Comparison of ENCODE assay signal across 11 cellular contexts in genomic region chr11:121450424-121450823, GRCh38. TPM values are rescaled to one million over a fixed set of nuclear protein-coding genes. Genes with fewer than 3 reads are reported as not detected.
DNase-seq lines count a peak whose midpoint lies in the region; ATAC-seq, FAIRE-seq and TF ChIP-seq lines count a peak whose summit lies in the region.
"Had no signal": no experiment of that assay in that cellular context is flagged by ENCODE, and none has a peak within 500 bp of the region (broad histone marks: within the 10 kb centered on the region; RNA-seq: fewer than 3 reads in every experiment).

No MANE protein-coding gene starts in this region.

- H3K27ac ChIP-seq in CD8-positive, alpha-beta T cell (ENCODE audit: low read depth, low read length): peak overlapping the region; percentile 86
- H3K27ac ChIP-seq in GM12878 (ENCODE audit: control insufficient read depth, insufficient read depth): peak overlapping the region; percentile 76
- H3K27ac ChIP-seq: cardiac muscle cell had no signal

- no peak overlapping the region for H2AFZ ChIP-seq in GM12878 (ENCODE audit: control insufficient read depth, low read depth, low read length)

- POLR2A ChIA-PET in CD8-positive, alpha-beta T cell (lab: Charles Lee): interaction anchor here (0.7 to 7.2 kb wide), 21 partner anchors 9 to 158 kb away, joined by 3 to 178 read pairs (median 8); partner anchors contain the start of gene SC5D
- POLR2A ChIA-PET in GM12878 (lab: Charles Lee): interaction anchor here (0.7 to 4.9 kb wide), 9 partner anchors 9 to 141 kb away, joined by 3 to 86 read pairs (median 8); no protein-coding TSS in a partner anchor

- peak overlapping the region; percentile 94 for H3K4me2 ChIP-seq in GM12878 (ENCODE audit: control insufficient read depth, insufficient read depth)

- peaks cover 88% of the 10 kb centered on the region for H3K4me1 Mint-ChIP-seq in CD8-positive, alpha-beta T cell (ENCODE audit: low read depth)
- peaks cover 68 to 70% of the 10 kb centered on the region in 2 donors for H3K4me1 Mint-ChIP-seq in natural killer cell treated with Interleukin-12 subunit alpha and Interleukin-12 subunit beta and Interleukin-15 and Interleukin-18, amount 100 ng/mL, for 72 hours (ENCODE audit: low read depth in 2 of 2)

- peaks cover 9% of the 10 kb centered on the region for H3K9me3 Mint-ChIP-seq in CD8-positive, alpha-beta T cell
- H3K9me3 Mint-ChIP-seq in natural killer cell treated with Interleukin-12 subunit alpha and Interleukin-12 subunit beta and Interleukin-15 and Interleukin-18, amount 100 ng/mL, for 72 hours: no peaks in the 10 kb centered on the region

- no peaks in the 10 kb centered on the region for H3K27me3 Mint-ChIP-seq in CD8-positive, alpha-beta T cell (ENCODE audit: low read depth)
- H3K27me3 Mint-ChIP-seq in natural killer cell treated with Interleukin-12 subunit alpha and Interleukin-12 subunit beta and Interleukin-15 and Interleukin-18, amount 100 ng/mL, for 72 hours: no peaks in the 10 kb centered on the region

- TF ChIP-seq RAD21 in GM12878 (IDR thresholded peaks at IDR 0.05; ENCODE audit: insufficient read depth, low read depth, low read length): no peak

- H3K9ac ChIP-seq in GM12878 (ENCODE audit: control insufficient read depth, insufficient read depth, low read length): peak overlapping the region; percentile 81

- BruUV-seq in GM12878 (replicated peaks; lab: Mats Ljungman, UMichigan): no TSS peak

- H3K27me3 ChIP-seq in CD8-positive, alpha-beta T cell (ENCODE audit: insufficient read depth, low read length): no peaks in the 10 kb centered on the region
- H3K27me3 ChIP-seq in GM12878 (replicated peaks in 1 of 2; ENCODE audit: control insufficient read depth in 2 of 2, insufficient read depth in 2 of 2, low read length in 1 of 2): no peaks in the 10 kb centered on the region
- H3K27me3 ChIP-seq: cardiac muscle cell, thyroid gland had no signal

- no peak for TF ChIP-seq CTCF in CD8-positive, alpha-beta T cell (IDR thresholded peaks at IDR 0.05)
- no peak for TF ChIP-seq CTCF in GM12878 (IDR thresholded peaks at IDR 0.05 in 2 of 3, conservative IDR thresholded peaks at IDR 0.05 in 1 of 3; ENCODE audit: control insufficient read depth in 2 of 3, extremely low read depth in 1 of 3, insufficient read depth in 1 of 3, low read depth in 3 of 3, low read length in 3 of 3)

- 46% methylated on average over 2 of the region's 2 CpGs for WGBS in GM12878 (ENCODE audit: insufficient coverage, insufficient replicate concordance, low lambda C conversion rate, missing lambda C conversion rate)

- SMC1A ChIA-PET in GM12878 (lab: Charles Lee; ENCODE audit: uncharacterized antibody, unreplicated experiment): interaction anchor here (0.6 to 14.0 kb wide), 22 partner anchors 9 to 158 kb away, joined by 3 to 266 read pairs (median 6); partner anchors contain the start of gene SC5D

- in situ Hi-C loops in GM12878 (cut with MboI): loop anchor here (25.0 kb wide), 1 partner anchor 1612 kb away; the partner anchor contains the start of gene HSPA8

- H3K4me1 ChIP-seq in CD8-positive, alpha-beta T cell (ENCODE audit: insufficient read depth, low read length): peaks cover 77% of the 10 kb centered on the region
- peaks cover 62% of the 10 kb centered on the region for H3K4me1 ChIP-seq in GM12878 (ENCODE audit: control insufficient read depth, insufficient read depth, low read length)

- intact Hi-C loops in CD8-positive, alpha-beta T cell (cut with DNase I, micrococcal nuclease): loop anchor here in 1 of 2 experiments (5.0 kb wide), 3 partner anchors 33 to 128 kb away; no protein-coding TSS in a partner anchor
- intact Hi-C loops in GM12878 (cut with micrococcal nuclease; ENCODE audit: unreplicated experiment): loop anchor here (5.0 kb wide), 2 partner anchors 33 to 113 kb away; no protein-coding TSS in a partner anchor
- intact Hi-C loops in sciatic nerve (cut with DNase I): no loop called here

- H3K4me3 ChIP-seq in CD8-positive, alpha-beta T cell (ENCODE audit: low read depth, low read length): peak overlapping the region; percentile 63
- H3K4me3 ChIP-seq in GM12878: peak overlapping the region; percentile 77
- H3K4me3 ChIP-seq: cardiac muscle cell, thyroid gland had no signal

- peak overlapping the region; percentile 94 for H3K4me3 Mint-ChIP-seq in CD8-positive, alpha-beta T cell
- peak overlapping the region; percentile 84 for H3K4me3 Mint-ChIP-seq in natural killer cell treated with Interleukin-12 subunit alpha and Interleukin-12 subunit beta and Interleukin-15 and Interleukin-18, amount 100 ng/mL, for 72 hours

- no peaks in the 10 kb centered on the region for H3K36me3 ChIP-seq in CD8-positive, alpha-beta T cell (ENCODE audit: insufficient read depth, low read length)
- no peaks in the 10 kb centered on the region for H3K36me3 ChIP-seq in GM12878 (ENCODE audit: control insufficient read depth in 2 of 2, insufficient read depth in 2 of 2, low read length in 1 of 2)
- H3K36me3 ChIP-seq: cardiac muscle cell, thyroid gland had no signal

- CTCF ChIA-PET in CD8-positive, alpha-beta T cell (lab: Charles Lee): interaction anchor here (0.8 to 3.3 kb wide), 11 partner anchors 10 to 141 kb away, joined by 3 to 15 read pairs (median 6); no protein-coding TSS in a partner anchor
- CTCF ChIA-PET in GM12878 (lab: Yijun Ruan, JAX): interaction anchor here (0.8 to 6.6 kb wide), 24 partner anchors 9 to 141 kb away, joined by 3 to 50 read pairs (median 6); no protein-coding TSS in a partner anchor

- H3K27ac Mint-ChIP-seq in CD8-positive, alpha-beta T cell: peak overlapping the region; percentile 92
- H3K27ac Mint-ChIP-seq in natural killer cell treated with Interleukin-12 subunit alpha and Interleukin-12 subunit beta and Interleukin-15 and Interleukin-18, amount 100 ng/mL, for 72 hours: peak overlapping the region; percentile 84 to 88

- H4K20me1 ChIP-seq in GM12878 (ENCODE audit: control insufficient read depth, insufficient read depth): no peaks in the 10 kb centered on the region

- H3K9me3 ChIP-seq in CD8-positive, alpha-beta T cell (ENCODE audit: low read length): no peaks in the 10 kb centered on the region
- no peaks in the 10 kb centered on the region for H3K9me3 ChIP-seq in GM12878 (replicated peaks; ENCODE audit: control insufficient read depth, insufficient read depth, low read length)
- H3K9me3 ChIP-seq: thyroid gland had no signal

- H3K79me2 ChIP-seq in GM12878 (ENCODE audit: control insufficient read depth, insufficient read depth, low read length): peaks cover 67% of the 10 kb centered on the region

- ATAC-seq in CD8-positive, alpha-beta T cell: no peak
- ATAC-seq in GM12878 (no peak), sciatic nerve (no peak), GM18907 (IDR thresholded peaks at IDR 0.05; ENCODE audit: unreplicated experiment) (no peak), GM19023 (IDR thresholded peaks at IDR 0.05; ENCODE audit: unreplicated experiment) (no peak)
- no peak for ATAC-seq in natural killer cell treated with Interleukin-12 subunit alpha and Interleukin-12 subunit beta and Interleukin-15 and Interleukin-18, amount 100 ng/mL, for 72 hours

- no peak for TF ChIP-seq POLR2A in GM12878 (IDR thresholded peaks at IDR 0.05; ENCODE audit: low read depth, low read length)

- no peak for FAIRE-seq in GM12878 (lab: Jason Lieb, UNC)

- peak in 1 of 7 experiments; percentile 63 for DNase-seq in CD8-positive, alpha-beta T cell
- peak; percentile 35 for DNase-seq in NOMO-1 treated with DMSO at 0.1 percent for 48 hours (lab: John Stamatoyannopoulos, UW; ENCODE audit: unreplicated experiment)
- no peak for DNase-seq in GM12878 (ENCODE audit: low read depth, low spot score)
- no peak for DNase-seq in natural killer cell treated with Interleukin-12 subunit alpha and Interleukin-12 subunit beta and Interleukin-15 and Interleukin-18, amount 100 ng/mL, for 72 hours (ENCODE audit: low spot score)
- no peak for DNase-seq in sciatic nerve (ENCODE audit: low spot score)
- no peak for DNase-seq in Kasumi-1 (lab: John Stamatoyannopoulos, UW)
- DNase-seq: NCI-H446 treated with DMSO at 0.1 percent for 48 hours, thyroid gland had no signal

- RAD21 ChIA-PET in GM12878 (lab: Charles Lee; ENCODE audit: unreplicated experiment): interaction anchor here (0.9 to 12.7 kb wide), 22 partner anchors 14 to 214 kb away, joined by 3 to 232 read pairs (median 6); no protein-coding TSS in a partner anchor

- no peak for TF ChIP-seq EP300 in GM12878 (IDR thresholded peaks at IDR 0.05; ENCODE audit: borderline replicate concordance in 1 of 2, control insufficient read depth in 1 of 2, low read depth in 2 of 2, low read length in 2 of 2)

- peaks cover 62% of the 10 kb centered on the region for H3K36me3 Mint-ChIP-seq in CD8-positive, alpha-beta T cell
- no peaks in the 10 kb centered on the region for H3K36me3 Mint-ChIP-seq in natural killer cell treated with Interleukin-12 subunit alpha and Interleukin-12 subunit beta and Interleukin-15 and Interleukin-18, amount 100 ng/mL, for 72 hours

TF ChIP-seq in GM12878, 131 proteins besides CTCF, POLR2A, EP300 and RAD21 (continues in another document):
- TF ChIP-seq CREB1 (IDR thresholded peaks at IDR 0.05; ENCODE audit: low read depth) (no peak), SMC3 (IDR thresholded peaks at IDR 0.05; ENCODE audit: borderline replicate concordance, low read length) (0 out of 2 replicates have a peak, but pooled peaks have one; percentile 1), RUNX3 (IDR thresholded peaks at IDR 0.05; ENCODE audit: low read length) (no peak), ATF7 (IDR thresholded peaks at IDR 0.05; ENCODE audit: low read depth) (no peak), TAF1 (IDR thresholded peaks at IDR 0.05; ENCODE audit: borderline replicate concordance, low read depth, low read length) (no peak)

RNA-seq across cellular contexts. Expression of gene SORL1, which starts 1.7 kb away (rescaled TPM):
- 100 to 1,000 TPM; 170 TPM for total RNA-seq in CD8-positive, alpha-beta T cell
- total RNA-seq in GM12878 (2013; cell fraction: nucleolus; rRNA removed): 727 and 773 TPM in 2 replicates
- total RNA-seq in GM12878 (2014; rRNA removed): 75.1 and 77.9 TPM in 2 replicates
- 58.7 and 61.4 TPM in 2 replicates for total RNA-seq in GM12878 (2014; rRNA removed; fragmentation: Illumina TruSeq; extraction: Trizol)
- total RNA-seq in GM12878 (2021): 99.6 and 107 TPM in 2 replicates
- polyA plus RNA-seq in GM12878 (2011; ENCODE audit: low read depth): 41.0 TPM
- polyA plus RNA-seq in GM12878 (2011; rRNA removed): 74.4 and 102 TPM in 2 replicates
- 126 and 169 TPM in 2 replicates for polyA plus RNA-seq in GM12878 (2011; cell fraction: cytosol; rRNA removed)
- polyA plus RNA-seq in GM12878 (2011; cell fraction: nucleus; rRNA removed): 326 and 357 TPM in 2 replicates
- polyA plus RNA-seq in GM12878 (2012): 51.9 and 68.0 TPM in 2 replicates
- 60.0 and 68.0 TPM in 2 replicates for polyA plus RNA-seq in GM12878 (2014; fragmentation: Illumina TruSeq; extraction: Trizol)
- 10 to 100 TPM; 20.2 to 26.0 TPM for polyA plus RNA-seq in GM12878 (2014; fragmentation: Nextera tagmentation; extraction: Ambion mirVana)
- polyA plus RNA-seq in GM12878 (2014; rRNA removed): 42.4 and 44.0 TPM in 2 replicates
- polyA plus RNA-seq in GM12878 (2016; fragmentation: Nextera tagmentation; extraction: Ambion mirVana): 10 to 100 TPM; 59.9 to 64.7 TPM
- polyA minus RNA-seq in GM12878 (2011; rRNA and poly(A)+ RNA removed): 515 and 644 TPM in 2 replicates
- polyA minus RNA-seq in GM12878 (2011; cell fraction: cytosol; rRNA and poly(A)+ RNA removed): 113 and 121 TPM in 2 replicates
- 258 and 338 TPM in 2 replicates for polyA minus RNA-seq in GM12878 (2011; cell fraction: nucleus; rRNA and poly(A)+ RNA removed)
- 10 to 100 TPM; 26.8 to 45.5 TPM for total RNA-seq in natural killer cell treated with Interleukin-12 subunit alpha and Interleukin-12 subunit beta and Interleukin-15 and Interleukin-18, amount 100 ng/mL, for 72 hours
- 45.1 TPM for total RNA-seq in sciatic nerve
